ENCODE assay signal across 40 cellular contexts in the genomic region with DNA sequence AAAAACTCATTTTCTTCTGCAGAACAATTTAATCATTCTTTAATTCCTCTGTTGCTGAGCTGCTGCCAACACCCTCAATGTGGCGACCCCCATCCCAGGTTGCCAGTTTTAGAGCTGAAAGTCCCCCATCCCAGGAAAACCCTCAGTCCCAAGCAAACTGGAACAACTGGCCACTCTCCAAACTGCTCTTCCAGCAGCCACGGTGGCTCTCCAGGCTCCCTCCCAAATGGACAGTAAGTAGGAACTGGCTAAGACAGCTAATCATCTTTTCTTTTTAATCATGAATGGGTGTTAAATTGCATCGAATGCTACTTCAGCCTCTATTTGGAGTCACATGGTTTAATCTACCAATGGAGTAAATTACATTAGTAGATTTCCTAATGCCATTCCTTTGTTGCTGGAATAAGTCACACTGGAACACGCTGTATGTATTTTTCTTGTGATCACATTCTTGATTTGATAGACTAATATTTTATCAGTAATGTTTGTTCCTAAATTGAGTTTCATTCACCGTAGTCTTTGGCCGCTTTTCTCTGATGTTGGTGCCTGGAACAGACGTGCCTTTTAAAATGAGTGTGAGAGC. TPM values are rescaled to one million over a fixed set of nuclear protein-coding genes. Genes with fewer than 3 reads are reported as not detected.
DNase-seq lines count a peak whose midpoint lies in the region; ATAC-seq and TF ChIP-seq lines count a peak whose summit lies in the region.
"Had no signal": no experiment of that assay in that cellular context is flagged by ENCODE, and none has a peak within 500 bp of the region (broad histone marks: within the 10 kb centered on the region; RNA-seq: fewer than 3 reads in every experiment).

No MANE protein-coding gene starts in this region.

- no peaks in the 10 kb centered on the region for H3K9me3 Mint-ChIP-seq in GM23338
- H3K9me3 Mint-ChIP-seq: CD8-positive, alpha-beta T cell had no signal

- ATAC-seq in GM23338 (no peak), lung (ENCODE audit: insufficient read depth, low FRiP score) (no peak), HG02981 (IDR thresholded peaks at IDR 0.05; ENCODE audit: unreplicated experiment) (no peak)
- ATAC-seq: activated CD8-positive, alpha-beta memory T cell treated with anti-CD3 and anti-CD28 coated beads, Interleukin-2, amount 10 ng/mL, durations not matched to agents 7 days and 5 days; CD8-positive, alpha-beta T cell; effector memory CD8-positive, alpha-beta T cell; mucosa of descending colon; natural killer cell treated with Interleukin-12 subunit alpha and Interleukin-12 subunit beta and Interleukin-15 and Interleukin-18, amount 100 ng/mL, for 72 hours; stimulated activated memory B cell treated with anti-CD40 and anti-IgM and Interleukin-4, amounts not matched to agents 10 μg/mL and 1 μg/mL and 100 μg/mL, for 72 hours had no signal

- no peak overlapping the region for H3K4me2 ChIP-seq in GM23338

- H3K27ac ChIP-seq in GM23338 (ENCODE audit: low read depth), result no peak overlapping the region
- H3K27ac ChIP-seq in angular gyrus (ENCODE audit: low read depth, low read length), result peak overlapping the region; percentile 59
- no peak overlapping the region for H3K27ac ChIP-seq in lung (ENCODE audit: low read depth in 1 of 2, low read length in 1 of 2)
- H3K27ac ChIP-seq in substantia nigra (ENCODE audit: low read depth, low read length, poor library complexity, severe bottlenecking), result peak overlapping the region; percentile 64
- H3K27ac ChIP-seq: ascending aorta, cardiac muscle cell, SJSA1, suprapubic skin, WERI-Rb-1 had no signal

- H3K4me3 ChIP-seq in GM23338 (no peak overlapping the region), lung (no peak overlapping the region)
- H3K4me3 ChIP-seq: ascending aorta, cardiac muscle cell, mucosa of descending colon, SJSA1, suprapubic skin had no signal

- H3K27me3 Mint-ChIP-seq in GM23338 (ENCODE audit: insufficient read depth, low read depth, poor library complexity), result peaks cover 4% of the 10 kb centered on the region

- no peaks in the 10 kb centered on the region for H4K20me1 ChIP-seq in GM23338 (replicated peaks; ENCODE audit: insufficient read depth)

- no peak overlapping the region for H3K27ac Mint-ChIP-seq in GM23338
- H3K27ac Mint-ChIP-seq: activated CD8-positive, alpha-beta memory T cell treated with anti-CD3 and anti-CD28 coated beads, Interleukin-2, amount 10 ng/mL, durations not matched to agents 7 days and 5 days; activated naive CD8-positive, alpha-beta T cell treated with anti-CD3 and anti-CD28 coated beads, Interleukin-2, amount 10 ng/mL, durations not matched to agents 7 days and 5 days; CD8-positive, alpha-beta T cell; effector memory CD8-positive, alpha-beta T cell; natural killer cell treated with Interleukin-12 subunit alpha and Interleukin-12 subunit beta and Interleukin-15 and Interleukin-18, amount 100 ng/mL, for 72 hours; stimulated activated memory B cell treated with anti-CD40 and anti-IgM and Interleukin-4, amounts not matched to agents 10 μg/mL and 1 μg/mL and 100 μg/mL, for 72 hours had no signal

- H3K9me2 ChIP-seq in GM23338 (ENCODE audit: insufficient read depth), result no peaks in the 10 kb centered on the region

- H3K4me1 ChIP-seq in GM23338 (ENCODE audit: insufficient read depth), result peaks cover 14% of the 10 kb centered on the region
- no peaks in the 10 kb centered on the region for H3K4me1 ChIP-seq in lung (ENCODE audit: control insufficient read depth in 2 of 2, insufficient read depth in 2 of 2, low read length in 2 of 2)
- H3K4me1 ChIP-seq: ascending aorta, BE2C, SJSA1 had no signal

- H3K27me3 ChIP-seq in GM23338 (ENCODE audit: insufficient read depth) (no peaks in the 10 kb centered on the region), lung (ENCODE audit: control insufficient read depth, insufficient read depth) (no peaks in the 10 kb centered on the region)
- H3K27me3 ChIP-seq: ascending aorta, SJSA1 had no signal

- peaks cover 21% of the 10 kb centered on the region for H3K4me1 Mint-ChIP-seq in GM23338
- H3K4me1 Mint-ChIP-seq: activated CD8-positive, alpha-beta memory T cell treated with anti-CD3 and anti-CD28 coated beads, Interleukin-2, amount 10 ng/mL, durations not matched to agents 7 days and 5 days; activated naive CD8-positive, alpha-beta T cell treated with anti-CD3 and anti-CD28 coated beads, Interleukin-2, amount 10 ng/mL, durations not matched to agents 7 days and 5 days; stimulated activated memory B cell treated with anti-CD40 and anti-IgM and Interleukin-4, amounts not matched to agents 10 μg/mL and 1 μg/mL and 100 μg/mL, for 72 hours had no signal

- 0 out of 2 replicates have a peak overlapping the region, but pooled peaks have one; percentile 32 for H2AFZ ChIP-seq in GM23338

- no peaks in the 10 kb centered on the region; the same call in 2 of the 3 replicates for H3K36me3 Mint-ChIP-seq in GM23338 (ENCODE audit: low read depth)
- H3K36me3 Mint-ChIP-seq: activated CD8-positive, alpha-beta memory T cell treated with anti-CD3 and anti-CD28 coated beads, Interleukin-2, amount 10 ng/mL, durations not matched to agents 7 days and 5 days; activated naive CD8-positive, alpha-beta T cell treated with anti-CD3 and anti-CD28 coated beads, Interleukin-2, amount 10 ng/mL, durations not matched to agents 7 days and 5 days; CD8-positive, alpha-beta T cell; natural killer cell treated with Interleukin-12 subunit alpha and Interleukin-12 subunit beta and Interleukin-15 and Interleukin-18, amount 100 ng/mL, for 72 hours; stimulated activated memory B cell treated with anti-CD40 and anti-IgM and Interleukin-4, amounts not matched to agents 10 μg/mL and 1 μg/mL and 100 μg/mL, for 72 hours had no signal

- no peaks in the 10 kb centered on the region for H3F3A ChIP-seq in GM23338 (replicated peaks; ENCODE audit: low read depth)

- H3K36me3 ChIP-seq in GM23338 (ENCODE audit: insufficient read depth) (no peaks in the 10 kb centered on the region), lung (ENCODE audit: control insufficient read depth in 2 of 2, insufficient read depth in 2 of 2, low read length in 2 of 2) (no peaks in the 10 kb centered on the region)
- H3K36me3 ChIP-seq: ascending aorta, BE2C, cardiac muscle cell, SJSA1, suprapubic skin, WERI-Rb-1 had no signal

- TF ChIP-seq CTCF in GM23338 (conservative IDR thresholded peaks at IDR 0.05; ENCODE audit: low read depth in 2 of 2), result no peak
- TF ChIP-seq CTCF in lung (IDR thresholded peaks at IDR 0.05; ENCODE audit: control extremely low read depth, extremely low read depth), result no peak

- WGBS in lung, 2 donors, result 33 to 36% methylated on average over 7 of the region's 7 CpGs

- DNase-seq in GM23338 (ENCODE audit: low spot score), result no peak
- peak; percentile 15 for DNase-seq in lung (ENCODE audit: low spot score)
- no peak for DNase-seq in substantia nigra (lab: John Stamatoyannopoulos, UW)
- DNase-seq in UCSD-AML1 (lab: John Stamatoyannopoulos, UW; ENCODE audit: unreplicated experiment), result no peak
- DNase-seq in COLO829 (ENCODE audit: low spot score), result no peak
- DNase-seq: ACHN; activated CD8-positive, alpha-beta memory T cell treated with anti-CD3 and anti-CD28 coated beads, Interleukin-2, amount 10 ng/mL, durations not matched to agents 7 days and 5 days; activated gamma-delta T cell treated with Interleukin-2 at 50 U/mL for 16 hours; activated naive CD8-positive, alpha-beta T cell treated with anti-CD3 and anti-CD28 coated beads, Interleukin-2, amount 10 ng/mL, durations not matched to agents 7 days and 5 days; activated T-cell treated with anti-CD3 and anti-CD28 coated beads, Interleukin-2, amount 50 U/mL, for 48 hours; BE2C; CD8-positive, alpha-beta T cell; cortex of kidney; DMS 273 treated with DMSO at 0.1 percent for 48 hours; effector memory CD8-positive, alpha-beta T cell; KBM-7; NCI-H1417 treated with DMSO at 0.1 percent for 48 hours; NCI-H446; NCI-H774; RPMI8226; T1000; WERI-Rb-1 had no signal

- H3K9me3 ChIP-seq in lung (ENCODE audit: control insufficient read depth in 2 of 2, insufficient read depth in 1 of 2, low read length in 1 of 2), result no peaks in the 10 kb centered on the region
- H3K9me3 ChIP-seq: ascending aorta, BE2C, mucosa of descending colon, SJSA1, suprapubic skin had no signal

- no peaks in the 10 kb centered on the region for H3K79me2 ChIP-seq in GM23338 (replicated peaks; ENCODE audit: insufficient read depth)

- no peak overlapping the region for H3K4me3 Mint-ChIP-seq in GM23338
- H3K4me3 Mint-ChIP-seq: activated CD8-positive, alpha-beta memory T cell treated with anti-CD3 and anti-CD28 coated beads, Interleukin-2, amount 10 ng/mL, durations not matched to agents 7 days and 5 days; activated naive CD8-positive, alpha-beta T cell treated with anti-CD3 and anti-CD28 coated beads, Interleukin-2, amount 10 ng/mL, durations not matched to agents 7 days and 5 days; CD8-positive, alpha-beta T cell; effector memory CD8-positive, alpha-beta T cell; natural killer cell treated with Interleukin-12 subunit alpha and Interleukin-12 subunit beta and Interleukin-15 and Interleukin-18, amount 100 ng/mL, for 72 hours; stimulated activated memory B cell treated with anti-CD40 and anti-IgM and Interleukin-4, amounts not matched to agents 10 μg/mL and 1 μg/mL and 100 μg/mL, for 72 hours had no signal

TF ChIP-seq in GM23338, 12 proteins besides CTCF, POLR2A, EP300 and RAD21 (continues in another document):
- no peak for TF ChIP-seq ZNF114 (CRISPR knock-in tag; IDR thresholded peaks at IDR 0.05)

RNA-seq across cellular contexts. Expression of gene VSTM2B, which starts 33.7 kb away (rescaled TPM):
- 0.54 and 1.8 TPM in 2 replicates for total RNA-seq in GM23338 (2014; rRNA removed; shearing (Covaris generic))
- polyA plus RNA-seq in GM23338 (2016; fragmentation: Nextera tagmentation; extraction: Ambion mirVana) (1.2 and 1.8 TPM in 2 replicates), lung (not detected)
- not detected for total RNA-seq in lung
- total RNA-seq: activated CD8-positive, alpha-beta memory T cell treated with anti-CD3 and anti-CD28 coated beads, Interleukin-2, amount 10 ng/mL, durations not matched to agents 7 days and 5 days; activated naive CD8-positive, alpha-beta T cell treated with anti-CD3 and anti-CD28 coated beads, Interleukin-2, amount 10 ng/mL, durations not matched to agents 7 days and 5 days; ascending aorta; CD8-positive, alpha-beta T cell; fibroblast of villous mesenchyme; lower leg skin; M059J; natural killer cell treated with Interleukin-12 subunit alpha and Interleukin-12 subunit beta and Interleukin-15 and Interleukin-18, amount 100 ng/mL, for 72 hours; osteocyte; renal cortical epithelial cell; SJSA1; skeletal muscle tissue; suprapubic skin; urinary bladder had no signal
- polyA plus RNA-seq: cardiac muscle cell, esophagus, keratinocyte, urinary bladder had no signal

Comparison
In these comparisons a context has a peak if more than half of its experiments do, and no peak if none do; other contexts are left out.
1. H3K27ac ChIP-seq: peak in angular gyrus (single experiment) and substantia nigra (single experiment); none in GM23338 (single experiment) and lung (0 of 2).